ENCODE assay signal across 17 cellular contexts in genomic region chr3:192901435-192901834, GRCh38. TPM values are rescaled to one million over a fixed set of nuclear protein-coding genes. Genes with fewer than 3 reads are reported as not detected.
A peak's percentile ranks its signal among the peaks of the same experiment; 100 is the strongest.
DNase-seq lines count a peak whose midpoint lies in the region; ATAC-seq, FAIRE-seq and TF ChIP-seq lines count a peak whose summit lies in the region.
"Had no signal": no experiment of that assay in that cellular context is flagged by ENCODE, and none has a peak within 500 bp of the region (broad histone marks: within the 10 kb centered on the region; RNA-seq: fewer than 3 reads in every experiment).

No MANE protein-coding gene starts in this region.

- no peak for ATAC-seq in HG03139 (IDR thresholded peaks at IDR 0.05; ENCODE audit: unreplicated experiment)
- ATAC-seq: left cardiac atrium; naive thymus-derived CD4-positive, alpha-beta T cell had no signal

- peak; percentile 87 for DNase-seq in AG20443 (ENCODE audit: low spot score)
- peak; percentile 53 for DNase-seq in MG63
- DNase-seq in bronchial epithelial cell (ENCODE audit: low read depth) = peak; percentile 97
- DNase-seq in keratinocyte (ENCODE audit: low read depth, low spot score) = peak; percentile 91
- DNase-seq in activated CD4-positive, CD25-positive, alpha-beta regulatory T cell treated with anti-CD3 and anti-CD28 coated beads, Interleukin-2, amount 50 U/mL, for 72 hours = no peak
- DNase-seq in SHP77 (lab: John Stamatoyannopoulos, UW) = no peak
- DNase-seq in activated naive CD4-positive, alpha-beta T cell treated with anti-CD3 and anti-CD28 coated beads for 36 hours = no peak
- DNase-seq: activated CD4-positive, alpha-beta T cell treated with anti-CD3 and anti-CD28 coated beads, Interleukin-2, amount 50 U/mL, for 1 hour; activated effector memory CD4-positive, alpha-beta T cell treated with anti-CD3 and anti-CD28 coated beads, Interleukin-2, amount 50 U/mL, for 16 hours; left cardiac atrium; naive thymus-derived CD4-positive, alpha-beta T cell; NCI-H1048; OCI-M1; stimulated activated naive CD4-positive, alpha-beta T cell; T-helper 9 cell had no signal

- H3K27ac Mint-ChIP-seq in activated naive CD4-positive, alpha-beta T cell treated with anti-CD3 and anti-CD28 coated beads for 36 hours = no peak overlapping the region

- H3K36me3 ChIP-seq in MG63 (peaks cover 40% of the 10 kb centered on the region), bronchial epithelial cell (ENCODE audit: control insufficient read depth, insufficient read depth, low read length) (no peaks in the 10 kb centered on the region), keratinocyte (ENCODE audit: control insufficient read depth in 2 of 2, extremely low read depth in 1 of 2, insufficient read depth in 2 of 2, low read length in 2 of 2) (no peaks in the 10 kb centered on the region)

- peaks cover 10% of the 10 kb centered on the region for H3K36me3 Mint-ChIP-seq in activated naive CD4-positive, alpha-beta T cell treated with anti-CD3 and anti-CD28 coated beads for 36 hours (ENCODE audit: low read depth)

- peak overlapping the region; percentile 27 for H3K4me2 ChIP-seq in keratinocyte (ENCODE audit: control insufficient read depth, extremely low read depth, insufficient read depth, low read depth, low read length)

- CTCF ChIA-PET in activated naive CD4-positive, alpha-beta T cell treated with anti-CD3 and anti-CD28 coated beads for 36 hours (lab: Charles Lee) = no interaction called here

- H3K4me3 ChIP-seq in MG63 (no peak overlapping the region), bronchial epithelial cell (ENCODE audit: low read depth, low read length) (no peak overlapping the region), keratinocyte (ENCODE audit: control insufficient read depth in 2 of 3, extremely low read depth in 1 of 3, insufficient read depth in 2 of 3, low read depth in 1 of 3, low read length in 3 of 3) (peak overlapping the region in 1 of 3 experiments; percentile 18)

- no peaks in the 10 kb centered on the region for H3K27me3 ChIP-seq in MG63
- no peaks in the 10 kb centered on the region for H3K27me3 ChIP-seq in bronchial epithelial cell (ENCODE audit: control insufficient read depth, insufficient read depth, low read length)
- H3K27me3 ChIP-seq in keratinocyte (ENCODE audit: control insufficient read depth, extremely low read depth, insufficient read depth, low read length) = no peaks in the 10 kb centered on the region

- no peak overlapping the region for H2AFZ ChIP-seq in keratinocyte (ENCODE audit: control insufficient read depth, low read length)

- peaks cover 69% of the 10 kb centered on the region for H3K79me2 ChIP-seq in keratinocyte (ENCODE audit: control insufficient read depth, insufficient read depth, low read length)

- H3K9me3 Mint-ChIP-seq in activated naive CD4-positive, alpha-beta T cell treated with anti-CD3 and anti-CD28 coated beads for 36 hours = no peaks in the 10 kb centered on the region

- peak overlapping the region; percentile 70 for H3K27ac ChIP-seq in keratinocyte (ENCODE audit: control insufficient read depth, insufficient read depth, low read length)
- H3K27ac ChIP-seq: C4-2B had no signal

- peaks cover 4% of the 10 kb centered on the region for H3K27me3 Mint-ChIP-seq in activated naive CD4-positive, alpha-beta T cell treated with anti-CD3 and anti-CD28 coated beads for 36 hours (ENCODE audit: low read depth)

- peaks cover 34% of the 10 kb centered on the region for H3K4me1 Mint-ChIP-seq in activated naive CD4-positive, alpha-beta T cell treated with anti-CD3 and anti-CD28 coated beads for 36 hours (ENCODE audit: low read depth)

- no peak overlapping the region for H3K4me3 Mint-ChIP-seq in activated naive CD4-positive, alpha-beta T cell treated with anti-CD3 and anti-CD28 coated beads for 36 hours
- H3K4me3 Mint-ChIP-seq: naive thymus-derived CD4-positive, alpha-beta T cell had no signal

- TF ChIP-seq CTCF in bronchial epithelial cell (IDR thresholded peaks at IDR 0.05; ENCODE audit: insufficient read depth, low read length, severe bottlenecking) (no peak), keratinocyte (optimal IDR thresholded peaks at IDR 0.05 in 1 of 3, IDR thresholded peaks at IDR 0.05 in 1 of 3, conservative IDR thresholded peaks at IDR 0.05 in 1 of 3; ENCODE audit: extremely low read depth in 1 of 3, insufficient read depth in 2 of 3, low read length in 3 of 3) (no peak)

- H3K4me1 ChIP-seq in keratinocyte (ENCODE audit: control insufficient read depth, extremely low read depth, insufficient read depth, low read length) = peaks cover 32% of the 10 kb centered on the region

- H3K9me3 ChIP-seq in MG63 = peaks cover 8% of the 10 kb centered on the region
- H3K9me3 ChIP-seq in keratinocyte (ENCODE audit: control insufficient read depth, low read depth, low read length) = peaks cover 2% of the 10 kb centered on the region

- no peaks in the 10 kb centered on the region for H3K9me1 ChIP-seq in keratinocyte (ENCODE audit: control insufficient read depth, extremely low read depth, insufficient read depth, low read length)

- dilution Hi-C loops in keratinocyte (cut with MboI; ENCODE audit: extremely low pct_ligation_motif_present, low sequenced_read_pairs) = no loop called here

- H4K20me1 ChIP-seq in keratinocyte (ENCODE audit: control insufficient read depth, extremely low read depth, insufficient read depth, low read length) = no peaks in the 10 kb centered on the region

- H3K9ac ChIP-seq in keratinocyte (ENCODE audit: control insufficient read depth, extremely low read depth, insufficient read depth, low read length) = no peak overlapping the region

- intact Hi-C loops in activated naive CD4-positive, alpha-beta T cell treated with anti-CD3 and anti-CD28 coated beads for 36 hours (cut with micrococcal nuclease) = no loop called here

- FAIRE-seq in bronchial epithelial cell (lab: Jason Lieb, UNC) = no peak
- FAIRE-seq in keratinocyte (lab: Jason Lieb, UNC) = no peak

RNA-seq across cellular contexts. Expression of gene MB21D2, which starts 16.2 kb away (rescaled TPM):
- total RNA-seq in MG63 (2014; rRNA removed; shearing (Covaris generic); ENCODE audit: low replicate concordance) = 23.8 and 26.4 TPM in 2 replicates
- 9.2 and 9.6 TPM in 2 replicates for total RNA-seq in bronchial epithelial cell
- polyA plus RNA-seq in keratinocyte = 5.5 to 9.0 TPM (median 8.8 TPM) in 3 replicates
- 0.84 TPM for polyA plus RNA-seq in keratinocyte (2011; ENCODE audit: low read depth)
- polyA plus RNA-seq in keratinocyte (2011; cell fraction: cytosol; rRNA removed) = 4.5 and 5.8 TPM in 2 replicates
- polyA plus RNA-seq in keratinocyte (2011; cell fraction: nucleus; rRNA removed) = 7.0 and 7.2 TPM in 2 replicates
- 3.7 and 7.1 TPM in 2 replicates for polyA plus RNA-seq in keratinocyte (2012; ENCODE audit: low replicate concordance)
- 10.9 to 13.4 TPM (median 12.3 TPM) in 3 replicates for polyA minus RNA-seq in keratinocyte
- polyA minus RNA-seq in keratinocyte (2011; cell fraction: cytosol; rRNA and poly(A)+ RNA removed) = 7.5 TPM
- 6.9 and 11.7 TPM in 2 replicates for polyA minus RNA-seq in keratinocyte (2011; cell fraction: nucleus; rRNA and poly(A)+ RNA removed)
- 1 to 10 TPM; 6.4 to 6.5 TPM for total RNA-seq in activated naive CD4-positive, alpha-beta T cell treated with anti-CD3 and anti-CD28 coated beads for 36 hours

Comparison
In these comparisons a context has a peak if more than half of its experiments do, and no peak if none do; other contexts are left out.
1. DNase-seq: peak in AG20443 (single experiment), MG63 (single experiment), bronchial epithelial cell (single experiment) and keratinocyte (single experiment); none in activated CD4-positive, CD25-positive, alpha-beta regulatory T cell treated with anti-CD3 and anti-CD28 coated beads, Interleukin-2, amount 50 U/mL, for 72 hours (single experiment), SHP77 (0 of 2) and activated naive CD4-positive, alpha-beta T cell treated with anti-CD3 and anti-CD28 coated beads for 36 hours (single experiment).